Comparison of ENCODE assay signal across 8 cellular contexts in the genomic region with DNA sequence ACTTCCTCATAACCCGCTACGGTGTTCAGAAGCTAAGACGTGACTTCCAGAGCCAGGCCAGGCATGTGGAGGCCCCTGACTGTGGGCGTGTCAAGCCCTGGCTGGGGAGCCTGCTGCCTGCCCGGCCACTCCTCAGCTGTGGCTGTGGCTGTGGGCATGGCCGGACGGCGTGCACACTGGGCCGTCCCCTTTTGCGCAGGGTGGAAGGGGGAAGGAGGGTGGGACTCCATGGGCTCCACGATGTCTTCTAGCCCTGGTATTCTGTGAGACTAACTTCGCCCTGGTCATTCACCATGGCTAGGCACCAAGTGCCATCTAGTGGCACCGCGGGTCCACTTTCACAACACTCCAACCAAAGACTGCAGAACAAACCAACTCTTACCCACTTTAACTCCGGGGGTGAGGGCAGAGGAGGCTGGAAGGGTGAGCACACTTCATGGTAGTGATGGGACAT.
A peak's percentile ranks its signal among the peaks of the same experiment; 100 is the strongest.
DNase-seq lines count a peak whose midpoint lies in the region; ATAC-seq and TF ChIP-seq lines count a peak whose summit lies in the region.

No MANE protein-coding gene starts in this region.

- intact Hi-C loops in mucosa of descending colon (cut with DNase I, micrococcal nuclease) = loop anchor here in 1 of 2 donors (5.0 kb wide), 1 partner anchor 190 kb away; no protein-coding TSS in a partner anchor

- H3K4me2 ChIP-seq in SK-N-SH = no peak overlapping the region

- no peak overlapping the region for H3K27ac Mint-ChIP-seq in endodermal cell

- H3K9ac ChIP-seq in SK-N-SH (no peak overlapping the region), endodermal cell (ENCODE audit: extremely low read depth, low read length, poor library complexity, severe bottlenecking) (no peak overlapping the region)

- H3K27ac ChIP-seq in SK-N-SH (ENCODE audit: low read depth in 2 of 2, low read length in 1 of 2) = no peak overlapping the region
- no peak overlapping the region for H3K27ac ChIP-seq in endodermal cell (ENCODE audit: low read depth, low read length)

- TF ChIP-seq RAD21 in SK-N-SH (IDR thresholded peaks at IDR 0.05; ENCODE audit: low read length) = peak; percentile 88

- no peak for TF ChIP-seq CTCF in GM13976 (IDR thresholded peaks at IDR 0.05; ENCODE audit: borderline replicate concordance, control extremely low read depth, extremely low read depth, insufficient read depth, missing control alignments)
- TF ChIP-seq CTCF in SK-N-SH (IDR thresholded peaks at IDR 0.05) = peak; percentile 69
- peak; percentile 67 for TF ChIP-seq CTCF in endodermal cell (conservative IDR thresholded peaks at IDR 0.05)
- no peak for TF ChIP-seq CTCF in mucosa of descending colon (IDR thresholded peaks at IDR 0.05)

- POLR2A ChIA-PET in SK-N-SH (lab: Yijun Ruan, JAX) = no interaction called here

- no peaks in the 10 kb centered on the region for H3K9me2 ChIP-seq in SK-N-SH

- H3K4me3 ChIP-seq in SK-N-SH (ENCODE audit: low read depth in 2 of 2, low read length in 1 of 2) (no peak overlapping the region), endodermal cell (ENCODE audit: low read length) (no peak overlapping the region), mucosa of descending colon (no peak overlapping the region)

- H2AFZ ChIP-seq in SK-N-SH (ENCODE audit: low read depth) = no peak overlapping the region

- no peak for TF ChIP-seq EP300 in SK-N-SH (IDR thresholded peaks at IDR 0.05; ENCODE audit: borderline replicate concordance in 1 of 2, low read depth in 1 of 2, low read length in 1 of 2)

- peaks cover 42% of the 10 kb centered on the region for H3K36me3 Mint-ChIP-seq in endodermal cell (ENCODE audit: low read depth)

- CTCF ChIA-PET in SK-N-SH (lab: Yijun Ruan, JAX) = interaction anchor here (0.7 to 3.0 kb wide), 13 partner anchors 8 to 312 kb away, joined by 3 to 16 read pairs (median 4); no protein-coding TSS in a partner anchor

- no peaks in the 10 kb centered on the region for H4K20me1 ChIP-seq in SK-N-SH (ENCODE audit: insufficient read depth)

- H3K79me2 ChIP-seq in SK-N-SH (ENCODE audit: insufficient read depth) = no peaks in the 10 kb centered on the region

- H3K36me3 ChIP-seq in SK-N-SH (replicated peaks in 1 of 2; ENCODE audit: control insufficient read depth in 1 of 2, insufficient read depth in 2 of 2, low read length in 1 of 2) = peaks cover 21 to 42% of the 10 kb centered on the region in 2 experiments
- peaks cover 57% of the 10 kb centered on the region for H3K36me3 ChIP-seq in endodermal cell (ENCODE audit: control insufficient read depth, insufficient read depth, low read length)
- H3K36me3 ChIP-seq in mucosa of descending colon (ENCODE audit: low read depth) = peaks cover 3% of the 10 kb centered on the region

- H3K9me3 ChIP-seq in SK-N-SH = no peaks in the 10 kb centered on the region
- H3K9me3 ChIP-seq in endodermal cell (ENCODE audit: control insufficient read depth, low read length) = no peaks in the 10 kb centered on the region
- no peaks in the 10 kb centered on the region for H3K9me3 ChIP-seq in mucosa of descending colon

- H3K27me3 Mint-ChIP-seq in endodermal cell (ENCODE audit: insufficient read depth) = no peaks in the 10 kb centered on the region

- DNase-seq in AG20443 (ENCODE audit: low spot score) (peak; percentile 84), GM13976 (ENCODE audit: low spot score) (peak; percentile 54), SK-N-SH (peak; percentile 78), endodermal cell (no peak), mucosa of descending colon (peak in 2 of 3 donors; percentile 57 to 63), NCI-H1930 (lab: John Stamatoyannopoulos, UW) (no peak)
- DNase-seq in activated effector memory CD4-positive, alpha-beta T cell treated with Interleukin-2 at 50 U/mL for 16 hours = no peak

- H3K4me1 ChIP-seq in SK-N-SH (ENCODE audit: control insufficient read depth in 1 of 2, insufficient read depth in 2 of 2, low read depth in 1 of 2, low read length in 1 of 2) (no peaks in the 10 kb centered on the region; a peak in 1 of 4 replicates), endodermal cell (ENCODE audit: control insufficient read depth, insufficient read depth, low read length) (no peaks in the 10 kb centered on the region), mucosa of descending colon (ENCODE audit: low read depth) (peaks cover 26% of the 10 kb centered on the region)

- H3K9me3 Mint-ChIP-seq in endodermal cell = no peaks in the 10 kb centered on the region

- ATAC-seq in mucosa of descending colon (peak; percentile 66), HG02571 (IDR thresholded peaks at IDR 0.05; ENCODE audit: unreplicated experiment) (no peak)

- in situ Hi-C loops in GM13976 (cut with MboI; ENCODE audit: low sequenced_read_pairs, unreplicated experiment) = loop anchor here (25.0 kb wide), 1 partner anchor 305 kb away; a partner anchor contains a TSS

- 72% methylated on average over 11 of the region's 15 CpGs for WGBS in SK-N-SH (ENCODE audit: low lambda C conversion rate)
- 93 to 94% methylated on average over 3 to 15 of the region's 15 CpGs for WGBS in endodermal cell (ENCODE audit: insufficient coverage in 1 of 2, insufficient read length in 1 of 2), 2 experiments

- peaks cover 10% of the 10 kb centered on the region for H3K4me1 Mint-ChIP-seq in endodermal cell

- no peaks in the 10 kb centered on the region for H3K27me3 ChIP-seq in SK-N-SH (ENCODE audit: insufficient read depth)
- no peaks in the 10 kb centered on the region for H3K27me3 ChIP-seq in endodermal cell (ENCODE audit: control insufficient read depth, insufficient read depth, low read length, poor library complexity, severe bottlenecking)

- H3K4me3 Mint-ChIP-seq in endodermal cell = no peak overlapping the region

- H3F3A ChIP-seq in SK-N-SH (replicated peaks; ENCODE audit: insufficient read depth) = no peaks in the 10 kb centered on the region

TF ChIP-seq in SK-N-SH, 30 proteins besides CTCF, POLR2A, EP300 and RAD21:
- TF ChIP-seq, protein P1, sequence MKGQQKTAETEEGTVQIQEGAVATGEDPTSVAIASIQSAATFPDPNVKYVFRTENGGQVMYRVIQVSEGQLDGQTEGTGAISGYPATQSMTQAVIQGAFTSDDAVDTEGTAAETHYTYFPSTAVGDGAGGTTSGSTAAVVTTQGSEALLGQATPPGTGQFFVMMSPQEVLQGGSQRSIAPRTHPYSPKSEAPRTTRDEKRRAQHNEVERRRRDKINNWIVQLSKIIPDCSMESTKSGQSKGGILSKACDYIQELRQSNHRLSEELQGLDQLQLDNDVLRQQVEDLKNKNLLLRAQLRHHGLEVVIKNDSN (IDR thresholded peaks at IDR 0.05; ENCODE audit: borderline replicate concordance, low read depth) = no peak
- no peak for TF ChIP-seq SIN3A (IDR thresholded peaks at IDR 0.05; ENCODE audit: borderline replicate concordance, low read depth, low read length)
- TF ChIP-seq SMC3 (IDR thresholded peaks at IDR 0.05; ENCODE audit: low read depth, low read length) = peak; percentile 72
- no peak for TF ChIP-seq TAF1 (IDR thresholded peaks at IDR 0.05; ENCODE audit: borderline replicate concordance, low read depth, low read length)
- TF ChIP-seq CHD2 (IDR thresholded peaks at IDR 0.05; ENCODE audit: low read length, partially characterized antibody) = no peak

Comparison
In these comparisons a context has a peak if more than half of its experiments do, and no peak if none do; other contexts are left out.
1. DNase-seq: peak in AG20443 (single experiment), GM13976 (single experiment), SK-N-SH (single experiment) and mucosa of descending colon (2 of 3); none in endodermal cell (single experiment), activated effector memory CD4-positive, alpha-beta T cell treated with Interleukin-2 at 50 U/mL for 16 hours (single experiment) and NCI-H1930 (0 of 2).
2. CTCF ChIP-seq: peak in SK-N-SH (single experiment) and endodermal cell (single experiment); none in GM13976 (single experiment) and mucosa of descending colon (single experiment).